In genomic region chr20:44457016-44457415, GRCh38 we compare ENCODE assay signal across 34 cellular contexts. TPM values are rescaled to one million over a fixed set of nuclear protein-coding genes. Genes with fewer than 3 reads are reported as not detected.
DNase-seq lines count a peak whose midpoint lies in the region; ATAC-seq, FAIRE-seq and TF ChIP-seq lines count a peak whose summit lies in the region.
"Had no signal": no experiment of that assay in that cellular context is flagged by ENCODE, and none has a peak within 500 bp of the region (broad histone marks: within the 10 kb centered on the region; RNA-seq: fewer than 3 reads in every experiment).

No MANE protein-coding gene starts in this region.

- H3K27ac ChIP-seq in VCaP: peak overlapping the region; percentile 53
- H3K27ac ChIP-seq: cardiac muscle cell, KMS-11, parathyroid adenoma, PC-9, skin epidermis, testis had no signal

- no peak for FAIRE-seq in HTR-8/SVneo (lab: Jason Lieb, UNC)
- FAIRE-seq in GM12891 (lab: Jason Lieb, UNC): no peak
- FAIRE-seq: astrocyte, islet of Langerhans had no signal

- TF ChIP-seq POLR2A in GM12891 (IDR thresholded peaks at IDR 0.05; ENCODE audit: low read depth, low read length): no peak

- intact Hi-C loops in left colon (cut with DNase I, micrococcal nuclease): no loop called here

- ATAC-seq in left colon: peak; percentile 67
- ATAC-seq: activated CD4-positive, CD25-positive, alpha-beta regulatory T cell treated with anti-CD3 and anti-CD28 coated beads, Interleukin-2, amount 50 U/mL, for 24 hours; activated naive CD8-positive, alpha-beta T cell treated with anti-CD3 and anti-CD28 coated beads, Interleukin-2, amount 50 U/mL, for 24 hours; activated T-cell treated with anti-CD3 and anti-CD28 coated beads, Interleukin-2, amount 50 U/mL, for 72 hours; stimulated activated naive CD8-positive, alpha-beta T cell treated with anti-CD3 and anti-CD28 coated beads, Interleukin-15, Interleukin-2, amounts not matched to agents 100 U/mL and 50 U/mL, for 24 hours had no signal

- DNase-seq in HuH-7 (ENCODE audit: low spot score) (peak; percentile 69), NCI-H146 treated with DMSO at 0.1 percent for 48 hours (lab: John Stamatoyannopoulos, UW; ENCODE audit: unreplicated experiment) (peak; percentile 77), left colon (peak; percentile 62 to 74), SW480 (ENCODE audit: low spot score) (no peak), HTR-8/SVneo (ENCODE audit: insufficient read length, low spot score) (no peak), GM12891 (ENCODE audit: insufficient read length, low spot score) (no peak)
- no peak for DNase-seq in activated CD4-positive, CD25-positive, alpha-beta regulatory T cell treated with anti-CD3 and anti-CD28 coated beads, Interleukin-2, amount 50 U/mL, for 72 hours
- DNase-seq: activated CD4-positive, alpha-beta T cell treated with anti-CD3 and anti-CD28 coated beads, Interleukin-2, amount 50 U/mL, for 48 hours; activated naive CD8-positive, alpha-beta T cell treated with anti-CD3 and anti-CD28 coated beads, Interleukin-2, amount 50 U/mL, for 24 hours; activated T-cell treated with anti-CD3 and anti-CD28 coated beads, Interleukin-2, amount 50 U/mL, for 72 hours; C1 segment of cervical spinal cord; COR-L47; cortex of kidney; DMS79 treated with DMSO at 0.1 percent for 48 hours; GF-D8; glutamatergic neuron; GOT3; NCI-H1436 treated with DMSO at 0.1 percent for 48 hours; NCI-H510A; NK-92 treated with Interleukin-12 subunit alpha and Interleukin-12 subunit beta, amount 100 ng/mL, for 24 hours; PC-9; retina; SHP77; stimulated activated naive CD8-positive, alpha-beta T cell treated with anti-CD3 and anti-CD28 coated beads, Interleukin-15, Interleukin-2, amounts not matched to agents 100 U/mL and 50 U/mL, for 24 hours; T-helper 9 cell; testis had no signal

- no peak for TF ChIP-seq CTCF in VCaP (conservative IDR thresholded peaks at IDR 0.05)

TF ChIP-seq in GM12891, 5 proteins besides CTCF, POLR2A, EP300 and RAD21:
- TF ChIP-seq TAF1 (IDR thresholded peaks at IDR 0.05; ENCODE audit: low read depth, low read length): no peak

RNA-seq across cellular contexts. Expression of gene TTPAL, which starts 18.7 kb away (rescaled TPM):
- total RNA-seq in left colon: 1 to 10 TPM; 7.4 to 8.5 TPM
- polyA plus RNA-seq in GM12891 (2012; ENCODE audit: low read depth, missing spikeins): 5.4 TPM

Comparison
In these comparisons a context has a peak if more than half of its experiments do, and no peak if none do; other contexts are left out.
1. DNase-seq: peak in HuH-7 (single experiment), NCI-H146 treated with DMSO at 0.1 percent for 48 hours (single experiment) and left colon (2 of 2); none in SW480 (single experiment), HTR-8/SVneo (single experiment), activated CD4-positive, CD25-positive, alpha-beta regulatory T cell treated with anti-CD3 and anti-CD28 coated beads, Interleukin-2, amount 50 U/mL, for 72 hours (single experiment) and GM12891 (single experiment).